In the genomic region with DNA sequence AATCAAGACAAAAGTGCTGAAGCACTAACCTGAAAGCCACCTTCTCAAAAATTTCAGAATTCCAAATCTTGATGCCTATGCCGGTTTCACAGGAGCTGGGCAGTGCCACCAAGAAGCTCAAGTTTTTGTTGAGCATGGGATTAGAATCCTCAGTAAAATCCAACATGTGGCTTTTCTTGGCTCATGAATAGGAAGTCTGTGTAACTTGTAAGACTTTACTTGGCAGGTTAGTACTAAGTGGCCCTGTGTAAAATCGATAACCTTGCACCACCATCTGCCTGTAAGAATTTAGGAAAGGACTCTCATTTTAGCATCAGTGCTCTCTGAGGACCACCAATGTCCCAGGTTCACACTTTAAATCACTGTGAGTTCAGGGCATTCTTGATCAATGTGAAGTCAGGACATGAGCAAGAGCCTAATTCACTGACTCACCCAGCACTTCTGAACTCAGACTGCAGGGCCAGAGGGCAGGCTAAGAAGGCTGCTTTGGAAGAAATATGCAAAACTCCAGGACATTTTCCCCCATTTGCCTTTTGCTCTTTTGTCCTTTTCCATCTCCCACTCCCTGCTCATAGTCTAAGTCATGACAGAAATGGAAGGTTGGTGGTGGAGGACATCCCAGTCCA, we compare ENCODE assay signal across 1 cellular context.
TF ChIP-seq lines count a peak whose summit lies in the region.

No MANE protein-coding gene starts in this region.

TF ChIP-seq in IMR-90, 13 proteins besides CTCF, POLR2A, EP300 and RAD21 (continued from another document):
- TF ChIP-seq RCOR1 (IDR thresholded peaks at IDR 0.05; ENCODE audit: insufficient replicate concordance, low read length) (no peak), FOS (IDR thresholded peaks at IDR 0.05; ENCODE audit: low read depth, low read length) (0 out of 2 replicates have a peak, but pooled peaks have one; percentile 31)
